26 cellular contexts compared by ENCODE assay signal in genomic region chr2:32832400-32832799, GRCh38.
"Had no signal": no experiment of that assay in that cellular context is flagged by ENCODE, and none has a peak within 500 bp of the region (broad histone marks: within the 10 kb centered on the region; RNA-seq: fewer than 3 reads in every experiment).

No MANE protein-coding gene starts in this region.

- H3K36me3 Mint-ChIP-seq: activated naive CD8-positive, alpha-beta T cell treated with anti-CD3 and anti-CD28 coated beads, Interleukin-2, amount 10 ng/mL, durations not matched to agents 7 days and 5 days; WTC11 had no signal

- H3K4me3 Mint-ChIP-seq: activated CD8-positive, alpha-beta T cell treated with anti-CD3 and anti-CD28 coated beads, Interleukin-2, amount 10 ng/mL, durations not matched to agents 7 days and 5 days; activated naive CD8-positive, alpha-beta T cell treated with anti-CD3 and anti-CD28 coated beads, Interleukin-2, amount 10 ng/mL, durations not matched to agents 7 days and 5 days; WTC11 had no signal

- H3K36me3 ChIP-seq: adrenal gland, breast epithelium had no signal

- H3K4me3 ChIP-seq: adrenal gland, breast epithelium, K562, SK-N-MC had no signal

- DNase-seq: activated CD4-positive, alpha-beta T cell treated with anti-CD3 and anti-CD28 coated beads for 48 hours; activated CD4-positive, alpha-beta T cell treated with anti-CD3 and anti-CD28 coated beads, Interleukin-2, amount 50 U/mL, for 4 hours; activated CD4-positive, CD25-positive, alpha-beta regulatory T cell treated with anti-CD3 and anti-CD28 coated beads, Interleukin-2, amount 50 U/mL, for 72 hours; activated CD8-positive, alpha-beta memory T cell treated with anti-CD3 and anti-CD28 coated beads, Interleukin-2, amount 50 U/mL, for 48 hours; activated CD8-positive, alpha-beta T cell treated with anti-CD3 and anti-CD28 coated beads, Interleukin-2, amount 10 ng/mL, durations not matched to agents 7 days and 5 days; activated naive CD4-positive, alpha-beta T cell treated with anti-CD3 and anti-CD28 coated beads, Interleukin-2, amount 50 U/mL, for 16 hours; activated naive CD8-positive, alpha-beta T cell treated with anti-CD3 and anti-CD28 coated beads, Interleukin-2, amount 10 ng/mL, durations not matched to agents 7 days and 5 days; activated T-cell treated with anti-CD3 and anti-CD28 coated beads, Interleukin-2, amount 50 U/mL, for 1 hour; adrenal gland; anterior cingulate cortex; Karpas-422; MM.1S; NCI-H1105 treated with DMSO at 0.1 percent for 48 hours; NCI-H1436 treated with DMSO at 0.1 percent for 48 hours; NCI-H187; NCI-H2081 treated with DMSO at 0.1 percent for 48 hours; NCI-H2227 treated with DMSO at 0.1 percent for 48 hours; NCI-H446 treated with DMSO at 0.1 percent for 48 hours; NCI-H524 treated with DMSO at 0.1 percent for 48 hours; NCI-H774; SIG-M5; SW 1271 had no signal

- H3K27ac ChIP-seq: adrenal gland, breast epithelium, SK-N-MC had no signal

- H3K4me1 ChIP-seq: adrenal gland, breast epithelium had no signal

- H3K27ac Mint-ChIP-seq: activated CD8-positive, alpha-beta T cell treated with anti-CD3 and anti-CD28 coated beads, Interleukin-2, amount 10 ng/mL, durations not matched to agents 7 days and 5 days; activated naive CD8-positive, alpha-beta T cell treated with anti-CD3 and anti-CD28 coated beads, Interleukin-2, amount 10 ng/mL, durations not matched to agents 7 days and 5 days; WTC11 had no signal

- H3K27me3 ChIP-seq: adrenal gland, breast epithelium had no signal
